10 cellular contexts compared by ENCODE assay signal in genomic region chr22:23263651-23264555, GRCh38.
A peak's percentile ranks its signal among the peaks of the same experiment; 100 is the strongest.
DNase-seq lines count a peak whose midpoint lies in the region; ATAC-seq and TF ChIP-seq lines count a peak whose summit lies in the region.
"Had no signal": no experiment of that assay in that cellular context is flagged by ENCODE, and none has a peak within 500 bp of the region (broad histone marks: within the 10 kb centered on the region; RNA-seq: fewer than 3 reads in every experiment).

No MANE protein-coding gene starts in this region.

- H3K4me3 ChIP-seq in esophagus muscularis mucosa: no peak overlapping the region

- no peaks in the 10 kb centered on the region for H3K27me3 ChIP-seq in esophagus muscularis mucosa

- CTCF ChIA-PET in activated CD4-positive, alpha-beta T cell treated with anti-CD3 and anti-CD28 coated beads, Interleukin-2, amount 10 ng/mL, durations not matched to agents 7 days and 5 days (lab: Charles Lee): no interaction called here

- H3K4me3 Mint-ChIP-seq in activated CD4-positive, alpha-beta T cell treated with anti-CD3 and anti-CD28 coated beads, Interleukin-2, amount 10 ng/mL, durations not matched to agents 7 days and 5 days: no peak overlapping the region

- intact Hi-C loops in esophagus muscularis mucosa (cut with DNase I): no loop called here

- H3K9me3 Mint-ChIP-seq in activated CD4-positive, alpha-beta T cell treated with anti-CD3 and anti-CD28 coated beads, Interleukin-2, amount 10 ng/mL, durations not matched to agents 7 days and 5 days: no peaks in the 10 kb centered on the region

- no peaks in the 10 kb centered on the region for H3K27me3 Mint-ChIP-seq in activated CD4-positive, alpha-beta T cell treated with anti-CD3 and anti-CD28 coated beads, Interleukin-2, amount 10 ng/mL, durations not matched to agents 7 days and 5 days

- 86% methylated on average over 18 of the region's 20 CpGs for whole genome bisulfite sequencing in esophagus muscularis mucosa

- TF ChIP-seq POLR2A in esophagus muscularis mucosa (IDR thresholded peaks at IDR 0.05; ENCODE audit: low read depth): no peak

- no peak for TF ChIP-seq EP300 in esophagus muscularis mucosa (IDR thresholded peaks at IDR 0.05)

- TF ChIP-seq CTCF in esophagus muscularis mucosa (IDR thresholded peaks at IDR 0.05): no peak

- H3K9me3 ChIP-seq in esophagus muscularis mucosa: no peaks in the 10 kb centered on the region

- no peaks in the 10 kb centered on the region for H3K36me3 Mint-ChIP-seq in activated CD4-positive, alpha-beta T cell treated with anti-CD3 and anti-CD28 coated beads, Interleukin-2, amount 10 ng/mL, durations not matched to agents 7 days and 5 days (ENCODE audit: low read depth)

- peak; percentile 71 for ATAC-seq in GM19351 (IDR thresholded peaks at IDR 0.05; ENCODE audit: unreplicated experiment)
- ATAC-seq in HG03159 (IDR thresholded peaks at IDR 0.05; ENCODE audit: unreplicated experiment): no peak

- no peak overlapping the region for H3K27ac ChIP-seq in esophagus muscularis mucosa (replicated peaks in 1 of 4)

- POLR2A ChIA-PET in activated CD4-positive, alpha-beta T cell treated with anti-CD3 and anti-CD28 coated beads, Interleukin-2, amount 10 ng/mL, durations not matched to agents 7 days and 5 days (lab: Charles Lee): no interaction called here

- peaks cover 8% of the 10 kb centered on the region for H3K4me1 Mint-ChIP-seq in activated CD4-positive, alpha-beta T cell treated with anti-CD3 and anti-CD28 coated beads, Interleukin-2, amount 10 ng/mL, durations not matched to agents 7 days and 5 days

- peak; percentile 45 for DNase-seq in activated CD4-positive, alpha-beta T cell treated with anti-CD3 and anti-CD28 coated beads, Interleukin-2, amount 10 ng/mL, durations not matched to agents 7 days and 5 days
- peak; percentile 57 for DNase-seq in central memory CD4-positive, alpha-beta T cell
- peak; percentile 21 for DNase-seq in stimulated activated CD8-positive, alpha-beta memory T cell treated with anti-CD3 and anti-CD28 coated beads, Interleukin-12 subunit alpha, Interleukin-12 subunit beta, amount 100 ng/mL, for 24 hours (ENCODE audit: extremely low read depth)
- DNase-seq in GM19238 (ENCODE audit: insufficient read length, low spot score): no peak
- DNase-seq in foreskin melanocyte: no peak
- DNase-seq in esophagus muscularis mucosa (ENCODE audit: extremely low spot score): no peak
- DNase-seq: GF-D8, NCI-H2171 had no signal

- peaks cover 0 to 13% (median under 1%) of the 10 kb centered on the region in 4 donors for H3K4me1 ChIP-seq in esophagus muscularis mucosa

- peak overlapping the region; percentile 79 for H3K27ac Mint-ChIP-seq in activated CD4-positive, alpha-beta T cell treated with anti-CD3 and anti-CD28 coated beads, Interleukin-2, amount 10 ng/mL, durations not matched to agents 7 days and 5 days

- peaks cover 33 to 83% (median 61%) of the 10 kb centered on the region in 4 donors for H3K36me3 ChIP-seq in esophagus muscularis mucosa

Comparison
In these comparisons a context has a peak if more than half of its experiments do, and no peak if none do; other contexts are left out.
1. DNase-seq: peak in activated CD4-positive, alpha-beta T cell treated with anti-CD3 and anti-CD28 coated beads, Interleukin-2, amount 10 ng/mL, durations not matched to agents 7 days and 5 days (single experiment), central memory CD4-positive, alpha-beta T cell (single experiment) and stimulated activated CD8-positive, alpha-beta memory T cell treated with anti-CD3 and anti-CD28 coated beads, Interleukin-12 subunit alpha, Interleukin-12 subunit beta, amount 100 ng/mL, for 24 hours (single experiment); none in GM19238 (single experiment), foreskin melanocyte (single experiment) and esophagus muscularis mucosa (single experiment).